In genomic region chr1:111621050-111621449, GRCh38 we compare ENCODE assay signal across 8 cellular contexts. TPM values are rescaled to one million over a fixed set of nuclear protein-coding genes. Genes with fewer than 3 reads are reported as not detected.
DNase-seq lines count a peak whose midpoint lies in the region; ATAC-seq and TF ChIP-seq lines count a peak whose summit lies in the region.

No MANE protein-coding gene starts in this region.

- H3K4me2 ChIP-seq in IMR-90 (ENCODE audit: low read depth, low read length): peak overlapping the region; percentile 100

- 0 out of 4 replicates have a peak overlapping the region, but pooled peaks of 1 of the 2 experiments have one; percentile 11 for H4K8ac ChIP-seq in IMR-90 (ENCODE audit: low read depth in 2 of 2, low read length in 2 of 2)

- no peak overlapping the region for H2BK20ac ChIP-seq in IMR-90 (ENCODE audit: low read depth, low read length)

- peaks cover 10% of the 10 kb centered on the region for H3K9me1 ChIP-seq in IMR-90 (ENCODE audit: insufficient read depth, low read length)

- H3K36me3 ChIP-seq in IMR-90 (ENCODE audit: control insufficient read depth, insufficient read depth, low read length) (no peaks in the 10 kb centered on the region), mucosa of stomach (ENCODE audit: control insufficient read depth, insufficient read depth, low read length) (no peaks in the 10 kb centered on the region)

- H2AK5ac ChIP-seq in IMR-90 (ENCODE audit: low read depth, low read length): no peak overlapping the region

- TF ChIP-seq CTCF in AG10803 (conservative IDR thresholded peaks at IDR 0.05; ENCODE audit: low read length) (no peak), IMR-90 (conservative IDR thresholded peaks at IDR 0.05; ENCODE audit: low read depth, low read length) (no peak), astrocyte of the spinal cord (IDR thresholded peaks at IDR 0.05; ENCODE audit: low read depth, low read length) (no peak)

- dilution Hi-C loops in IMR-90 (cut with HindIII; ENCODE audit: low sequenced_read_pairs, unreplicated experiment): no loop called here

- H3K9ac ChIP-seq in IMR-90 (ENCODE audit: low read depth, low read length) (peak overlapping the region; percentile 90; the same call in 1 of the 2 replicates), mucosa of stomach (ENCODE audit: low read length) (peak overlapping the region; percentile 84)

- no TSS peak for BruUV-seq in IMR-90 (replicated peaks; lab: Mats Ljungman, UMichigan)

- H2AK9ac ChIP-seq in IMR-90 (replicated peaks; ENCODE audit: low read depth, low read length, poor library complexity): no peak overlapping the region

- no peak overlapping the region for H2BK5ac ChIP-seq in IMR-90 (ENCODE audit: low read depth, low read length, poor library complexity, severe bottlenecking)

- no peak for TF ChIP-seq POLR2A in IMR-90 (IDR thresholded peaks at IDR 0.05; ENCODE audit: low read depth, low read length)

- H3K4me3 ChIP-seq in AG10803 (ENCODE audit: low read length) (peak overlapping the region; percentile 88), IMR-90 (ENCODE audit: insufficient read depth, low read depth, low read length) (peak overlapping the region; percentile 99), astrocyte of the spinal cord (ENCODE audit: low read depth, low read length) (peak overlapping the region; percentile 81), mucosa of stomach (ENCODE audit: low read length) (peak overlapping the region; percentile 71)

- intact Hi-C loops in IMR-90 (cut with micrococcal nuclease): loop anchor here (5.0 kb wide), 1 partner anchor 71 kb away; no protein-coding TSS in a partner anchor

- no peak for TF ChIP-seq RAD21 in IMR-90 (IDR thresholded peaks at IDR 0.05; ENCODE audit: low read length)

- H3K27ac ChIP-seq in IMR-90 (ENCODE audit: insufficient read depth, low read length): peak overlapping the region; percentile 90; the same call in 1 of the 2 replicates

- peak; percentile 13 for DNase-seq in AG10803 (ENCODE audit: low read depth)
- DNase-seq in IMR-90: peak; percentile 11
- no peak for DNase-seq in astrocyte of the spinal cord (ENCODE audit: low read depth, low spot score)
- DNase-seq in NK-92 treated with Interleukin-12 subunit alpha and Interleukin-12 subunit beta, amount 100 ng/mL, for 24 hours (lab: John Stamatoyannopoulos, UW): no peak
- no peak for DNase-seq in activated gamma-delta T cell (lab: John Stamatoyannopoulos, UW)
- no peak for DNase-seq in NCI-H2081 treated with DMSO at 0.1 percent for 48 hours (lab: John Stamatoyannopoulos, UW)

- peaks cover 5 to 44% of the 10 kb centered on the region in 2 experiments for H3K79me1 ChIP-seq in IMR-90 (ENCODE audit: low read depth in 1 of 2, low read length in 2 of 2)

- ATAC-seq in IMR-90 (ENCODE audit: low read depth) (no peak), GM18511 (IDR thresholded peaks at IDR 0.05; ENCODE audit: unreplicated experiment) (no peak)

- no peak overlapping the region; the same call in 1 of the 2 replicates for H3K56ac ChIP-seq in IMR-90 (ENCODE audit: extremely low read depth, insufficient read depth, low read length)

- no peak overlapping the region for H4K91ac ChIP-seq in IMR-90 (ENCODE audit: insufficient read depth, low read depth, low read length)

- peak overlapping the region; percentile 99; the same call in 1 of the 2 replicates for H3K23ac ChIP-seq in IMR-90 (ENCODE audit: low read depth, low read length)

- H3K9me3 ChIP-seq in IMR-90 (ENCODE audit: control insufficient read depth, insufficient read depth, low read length) (no peaks in the 10 kb centered on the region), mucosa of stomach (ENCODE audit: control insufficient read depth, low read length) (no peaks in the 10 kb centered on the region)

- no peak overlapping the region for H3K4ac ChIP-seq in IMR-90 (ENCODE audit: low read depth, low read length)

- 0 out of 2 replicates have a peak overlapping the region, but pooled peaks have one; percentile 82 for H2BK120ac ChIP-seq in IMR-90 (ENCODE audit: low read depth, low read length)

- no peak overlapping the region for H4K5ac ChIP-seq in IMR-90 (ENCODE audit: low read depth, low read length)

- no peak overlapping the region for H3K18ac ChIP-seq in IMR-90 (ENCODE audit: low read depth, low read length)

- peak overlapping the region; percentile 99 for H3K14ac ChIP-seq in IMR-90 (replicated peaks; ENCODE audit: low read depth, low read length)

- POLR2A ChIA-PET in IMR-90 (lab: Charles Lee; ENCODE audit: unreplicated experiment): no interaction called here

- no peak overlapping the region; the same call in 2 of the 3 replicates for H2BK15ac ChIP-seq in IMR-90 (ENCODE audit: low read depth, low read length)

- CTCF ChIA-PET in IMR-90 (lab: Yijun Ruan, JAX): interaction anchor here (0.9 kb wide), 1 partner anchor 134 kb away, joined by 4 read pairs; no protein-coding TSS in a partner anchor

- peaks cover 43% of the 10 kb centered on the region for H4K20me1 ChIP-seq in IMR-90 (ENCODE audit: insufficient read depth, low read length)

- H3K4me1 ChIP-seq in IMR-90 (ENCODE audit: control insufficient read depth, insufficient read depth, low read length) (peaks cover 9% of the 10 kb centered on the region; the same call in 1 of the 2 replicates), mucosa of stomach (ENCODE audit: control insufficient read depth, insufficient read depth, low read length) (peaks cover 21% of the 10 kb centered on the region)

- in situ Hi-C loops in IMR-90 (cut with MboI; ENCODE audit: low sequenced_read_pairs): no loop called here
- in situ Hi-C loops in astrocyte of the spinal cord (cut with HindIII; ENCODE audit: low sequenced_read_pairs): no loop called here

- WGBS in IMR-90 (ENCODE audit: extremely low coverage in 2 of 2, insufficient read length in 1 of 2), 2 experiments: no CpG with 5 or more reads among the region's 4 CpGs

- H3K27me3 ChIP-seq in IMR-90 (ENCODE audit: control insufficient read depth, insufficient read depth, low read length) (no peaks in the 10 kb centered on the region), mucosa of stomach (ENCODE audit: control insufficient read depth, insufficient read depth, low read length) (no peaks in the 10 kb centered on the region)

- H2AFZ ChIP-seq in IMR-90 (replicated peaks; ENCODE audit: low read length, poor library complexity): no peak overlapping the region

TF ChIP-seq in IMR-90, 13 proteins besides CTCF, POLR2A, EP300 and RAD21:
- TF ChIP-seq MAFK (IDR thresholded peaks at IDR 0.05; ENCODE audit: low read depth, low read length) (no peak), BHLHE40 (IDR thresholded peaks at IDR 0.05; ENCODE audit: low read depth, low read length) (no peak), USF2 (IDR thresholded peaks at IDR 0.05; ENCODE audit: low read depth, low read length) (no peak), RFX5 (IDR thresholded peaks at IDR 0.05; ENCODE audit: low read depth, low read length) (no peak), ELK1 (IDR thresholded peaks at IDR 0.05; ENCODE audit: borderline replicate concordance, low read depth, low read length) (no peak)

RNA-seq across cellular contexts. Expression of gene RAP1A, which starts 1.5 kb away (rescaled TPM):
- total RNA-seq in IMR-90 (2012; rRNA removed): 18.1 and 35.3 TPM in 2 replicates
- 34.4 and 43.6 TPM in 2 replicates for polyA plus RNA-seq in IMR-90 (2012; rRNA removed)
- 4.0 and 6.2 TPM in 2 replicates for polyA plus RNA-seq in IMR-90 (2012; cell fraction: cytosol; rRNA removed)
- polyA plus RNA-seq in IMR-90 (2012; cell fraction: nucleus; rRNA removed; ENCODE audit: low replicate concordance): 0.72 and 9.5 TPM in 2 replicates

Comparison
In these comparisons a context has a peak if more than half of its experiments do, and no peak if none do; other contexts are left out.
1. DNase-seq: peak in AG10803 (single experiment) and IMR-90 (single experiment); none in astrocyte of the spinal cord (single experiment), NK-92 treated with Interleukin-12 subunit alpha and Interleukin-12 subunit beta, amount 100 ng/mL, for 24 hours (single experiment), activated gamma-delta T cell (single experiment) and NCI-H2081 treated with DMSO at 0.1 percent for 48 hours (single experiment).
2. Peak in every context shown above with its lines, with median percentiles within 50 percentile points of each other: H3K4me3 ChIP-seq.